Comparison of ENCODE assay signal across 10 cellular contexts in the genomic region with DNA sequence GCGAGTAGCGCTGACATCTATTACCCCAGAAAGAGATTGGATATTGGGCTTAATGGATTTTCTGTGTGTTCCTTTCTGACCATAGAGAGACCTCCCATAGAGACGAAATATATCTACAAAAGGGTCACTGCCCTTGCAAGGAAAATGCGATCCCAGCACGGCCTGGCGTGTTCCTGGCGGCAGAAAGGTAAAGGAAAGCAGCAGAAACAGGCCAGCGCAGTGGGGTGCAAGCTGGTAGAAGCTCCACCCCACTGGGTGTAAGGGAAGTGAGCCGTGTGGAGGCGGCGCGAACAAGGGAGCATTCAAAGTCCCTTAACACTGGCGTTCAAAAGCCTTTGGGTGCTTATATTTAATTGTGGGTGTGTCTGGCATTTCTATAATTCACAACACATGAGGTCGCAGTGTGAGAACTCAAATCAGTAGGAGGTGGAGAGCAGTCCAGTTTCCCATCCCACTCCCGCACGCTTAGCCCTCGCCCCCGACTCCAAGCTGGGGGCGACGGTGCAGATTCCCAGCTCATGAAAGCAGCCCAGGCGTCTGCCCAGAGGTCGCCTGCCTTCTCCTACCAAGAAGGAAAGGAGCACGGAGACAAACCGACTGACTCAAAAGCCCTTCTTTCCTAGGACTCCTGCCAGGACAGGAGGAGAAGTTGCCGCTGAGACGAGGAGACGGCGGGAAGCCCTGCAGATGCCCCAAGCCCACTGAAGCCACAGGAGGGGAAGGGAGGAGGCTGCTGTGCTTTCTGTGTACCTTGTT.
DNase-seq lines count a peak whose midpoint lies in the region; ATAC-seq, FAIRE-seq and TF ChIP-seq lines count a peak whose summit lies in the region.
"Had no signal": no experiment of that assay in that cellular context is flagged by ENCODE, and none has a peak within 500 bp of the region (broad histone marks: within the 10 kb centered on the region; RNA-seq: fewer than 3 reads in every experiment).

No MANE protein-coding gene starts in this region.

- no peaks in the 10 kb centered on the region for H3K27me3 ChIP-seq in BLaER1 treated with 17β-estradiol and CSF1 and Interleukin-3, amounts not matched to agents 10 nM and 100 nM
- no peaks in the 10 kb centered on the region for H3K27me3 ChIP-seq in astrocyte (ENCODE audit: insufficient read depth, low read length)
- H3K27me3 ChIP-seq in rectal smooth muscle tissue (ENCODE audit: control insufficient read depth, insufficient read depth, low read length), result no peaks in the 10 kb centered on the region

- DNase-seq in activated CD4-positive, alpha-beta T cell treated with anti-CD3 and anti-CD28 coated beads for 48 hours, result peak; percentile 68
- no peak for DNase-seq in astrocyte (ENCODE audit: low read depth)
- DNase-seq in left lobe of liver (ENCODE audit: low spot score), result no peak
- no peak for DNase-seq in NCI-H2196 (lab: John Stamatoyannopoulos, UW; ENCODE audit: unreplicated experiment)
- DNase-seq in ecto neural progenitor cell (ENCODE audit: low spot score), result no peak
- DNase-seq: NCI-H82 had no signal

- H3K4me2 ChIP-seq in BLaER1 treated with 17β-estradiol and CSF1 and Interleukin-3, amounts not matched to agents 10 nM and 100 nM, result peak overlapping the region in 9 of 11 experiments; percentile 24 to 81 (median 70); a peak in 15 of 22 replicates
- peak overlapping the region; percentile 57 for H3K4me2 ChIP-seq in astrocyte (ENCODE audit: low read length)

- H2AFZ ChIP-seq in astrocyte (ENCODE audit: low read depth, low read length), result no peak overlapping the region

- no peaks in the 10 kb centered on the region for H3K79me2 ChIP-seq in astrocyte (ENCODE audit: insufficient read depth, low read length)

- H3K4me3 Mint-ChIP-seq in astrocyte (ENCODE audit: unreplicated experiment), result no peak overlapping the region

- FAIRE-seq in astrocyte (lab: Jason Lieb, UNC), result no peak

- no peak overlapping the region for H3K27ac ChIP-seq in BLaER1 treated with 17β-estradiol and CSF1 and Interleukin-3, amounts not matched to agents 10 nM and 100 nM
- H3K27ac ChIP-seq in astrocyte (ENCODE audit: low read depth, low read length) (no peak overlapping the region), rectal smooth muscle tissue (ENCODE audit: low read depth, low read length) (peak overlapping the region; percentile 10)

- TF ChIP-seq CTCF in astrocyte (IDR thresholded peaks at IDR 0.05; ENCODE audit: insufficient read depth, low read depth, low read length), result no peak

- no peaks in the 10 kb centered on the region for H4K20me1 ChIP-seq in BLaER1 treated with 17β-estradiol and CSF1 and Interleukin-3, amounts not matched to agents 10 nM and 100 nM
- H4K20me1 ChIP-seq in astrocyte (ENCODE audit: insufficient read depth, low read length), result no peaks in the 10 kb centered on the region

- H3K36me3 Mint-ChIP-seq in astrocyte (ENCODE audit: low read depth, unreplicated experiment), result no peaks in the 10 kb centered on the region

- H3K9me3 Mint-ChIP-seq in astrocyte (ENCODE audit: unreplicated experiment), result no peaks in the 10 kb centered on the region

- H3K9me3 ChIP-seq in BLaER1 treated with 17β-estradiol and CSF1 and Interleukin-3, amounts not matched to agents 10 nM and 100 nM (replicated peaks in 1 of 11), result no peaks in the 10 kb centered on the region
- H3K9me3 ChIP-seq in astrocyte (ENCODE audit: insufficient read depth, low read depth, low read length), result no peaks in the 10 kb centered on the region

- no peak overlapping the region for H3K9ac ChIP-seq in BLaER1 treated with 17β-estradiol and CSF1 and Interleukin-3, amounts not matched to agents 10 nM and 100 nM
- H3K9ac ChIP-seq in astrocyte (ENCODE audit: low read length), result no peak overlapping the region
- H3K9ac ChIP-seq in rectal smooth muscle tissue (ENCODE audit: low read length), result no peak overlapping the region

- H3K4me1 Mint-ChIP-seq in astrocyte (ENCODE audit: low read depth, unreplicated experiment), result peaks cover 30% of the 10 kb centered on the region

- no peaks in the 10 kb centered on the region for H3K36me3 ChIP-seq in BLaER1 treated with 17β-estradiol and CSF1 and Interleukin-3, amounts not matched to agents 10 nM and 100 nM
- no peaks in the 10 kb centered on the region for H3K36me3 ChIP-seq in astrocyte (ENCODE audit: insufficient read depth, low read length)
- H3K36me3 ChIP-seq in rectal smooth muscle tissue (ENCODE audit: control insufficient read depth, insufficient read depth, low read length), result no peaks in the 10 kb centered on the region

- peaks cover 0 to 44% (median 26%) of the 10 kb centered on the region in 10 experiments; a peak in 17 of 20 replicates for H3K4me1 ChIP-seq in BLaER1 treated with 17β-estradiol and CSF1 and Interleukin-3, amounts not matched to agents 10 nM and 100 nM
- peaks cover 23% of the 10 kb centered on the region for H3K4me1 ChIP-seq in astrocyte (ENCODE audit: insufficient read depth, low read length)
- H3K4me1 ChIP-seq in rectal smooth muscle tissue (ENCODE audit: control insufficient read depth, insufficient read depth, low read length), result peaks cover 25% of the 10 kb centered on the region

- H3K27me3 Mint-ChIP-seq in astrocyte (ENCODE audit: low read depth, unreplicated experiment), result peaks cover 5% of the 10 kb centered on the region

- ATAC-seq in HG02623 (IDR thresholded peaks at IDR 0.05; ENCODE audit: unreplicated experiment), result no peak
- ATAC-seq in left lobe of liver, result no peak

- H3K27ac Mint-ChIP-seq in astrocyte (ENCODE audit: unreplicated experiment), result peak overlapping the region; percentile 41

- H3K4me3 ChIP-seq in BLaER1 treated with 17β-estradiol and CSF1 and Interleukin-3, amounts not matched to agents 10 nM and 100 nM, result no peak overlapping the region
- H3K4me3 ChIP-seq in astrocyte (ENCODE audit: insufficient read depth, low read depth, low read length) (no peak overlapping the region), rectal smooth muscle tissue (ENCODE audit: low read length) (no peak overlapping the region)
- H3K4me3 ChIP-seq: lung had no signal
